In genomic region chr18:61690418-61691138, GRCh38 we compare ENCODE assay signal across 2 cellular contexts.
TF ChIP-seq lines count a peak whose summit lies in the region.

No MANE protein-coding gene starts in this region.

TF ChIP-seq in liver, 16 proteins besides CTCF, POLR2A, EP300 and RAD21 (continued from another document):
- peak; percentile 13 for TF ChIP-seq REST (IDR thresholded peaks at IDR 0.05)
- no peak for TF ChIP-seq TAF1 (conservative IDR thresholded peaks at IDR 0.05)
- TF ChIP-seq NR2F2 (IDR thresholded peaks at IDR 0.05): no peak
- TF ChIP-seq MAX (IDR thresholded peaks at IDR 0.05): peak; percentile 57
- TF ChIP-seq ZBTB33 (IDR thresholded peaks at IDR 0.05): peak; percentile 42
- TF ChIP-seq EGR1 (IDR thresholded peaks at IDR 0.05; ENCODE audit: low read depth in 2 of 2): no peak
- TF ChIP-seq YY1 (IDR thresholded peaks at IDR 0.05): peak; percentile 76
- TF ChIP-seq HNF4A (conservative IDR thresholded peaks at IDR 0.05): peak; percentile 5 to 40
- TF ChIP-seq HNF4G (IDR thresholded peaks at IDR 0.05): peak; percentile 27

TF ChIP-seq in HepG2, 621 proteins besides CTCF, POLR2A, EP300 and RAD21 (continued from another document):
- no peak for TF ChIP-seq ZNF512B (CRISPR knock-in tag; IDR thresholded peaks at IDR 0.05; ENCODE audit: borderline replicate concordance)
- TF ChIP-seq REXO4 (CRISPR knock-in tag; IDR thresholded peaks at IDR 0.05; ENCODE audit: borderline replicate concordance): no peak
- no peak for TF ChIP-seq PHF8 (CRISPR knock-in tag; IDR thresholded peaks at IDR 0.05)
- no peak for TF ChIP-seq ZFX (CRISPR knock-in tag; IDR thresholded peaks at IDR 0.05; ENCODE audit: low read depth)
- TF ChIP-seq BORCS8-MEF2B (CRISPR knock-in tag; IDR thresholded peaks at IDR 0.05): no peak
- TF ChIP-seq ZNF639 (CRISPR knock-in tag; conservative IDR thresholded peaks at IDR 0.05): no peak
- TF ChIP-seq ZC3H4 (CRISPR knock-in tag; IDR thresholded peaks at IDR 0.05; ENCODE audit: borderline replicate concordance): no peak
- no peak for TF ChIP-seq ZNF503 (CRISPR knock-in tag; IDR thresholded peaks at IDR 0.05)
- TF ChIP-seq ZNF598 (CRISPR knock-in tag; IDR thresholded peaks at IDR 0.05; ENCODE audit: borderline replicate concordance): no peak
- no peak for TF ChIP-seq FOXO4 (CRISPR knock-in tag; conservative IDR thresholded peaks at IDR 0.05)
- TF ChIP-seq ZNF446 (CRISPR knock-in tag; IDR thresholded peaks at IDR 0.05): no peak
- TF ChIP-seq MEF2D (CRISPR knock-in tag; IDR thresholded peaks at IDR 0.05): no peak
- TF ChIP-seq ZBTB46 (CRISPR knock-in tag; IDR thresholded peaks at IDR 0.05; ENCODE audit: borderline replicate concordance): no peak
- TF ChIP-seq PAF1 (CRISPR knock-in tag; IDR thresholded peaks at IDR 0.05): no peak
- no peak for TF ChIP-seq ZNF747 (CRISPR knock-in tag; IDR thresholded peaks at IDR 0.05; ENCODE audit: borderline replicate concordance)
- TF ChIP-seq ZNF770 (CRISPR knock-in tag; IDR thresholded peaks at IDR 0.05): no peak
- no peak for TF ChIP-seq MLXIP (CRISPR knock-in tag; IDR thresholded peaks at IDR 0.05; ENCODE audit: borderline replicate concordance)
- no peak for TF ChIP-seq KMT2A (CRISPR knock-in tag; IDR thresholded peaks at IDR 0.05)
